ENCODE assay signal across 15 cellular contexts in the genomic region with DNA sequence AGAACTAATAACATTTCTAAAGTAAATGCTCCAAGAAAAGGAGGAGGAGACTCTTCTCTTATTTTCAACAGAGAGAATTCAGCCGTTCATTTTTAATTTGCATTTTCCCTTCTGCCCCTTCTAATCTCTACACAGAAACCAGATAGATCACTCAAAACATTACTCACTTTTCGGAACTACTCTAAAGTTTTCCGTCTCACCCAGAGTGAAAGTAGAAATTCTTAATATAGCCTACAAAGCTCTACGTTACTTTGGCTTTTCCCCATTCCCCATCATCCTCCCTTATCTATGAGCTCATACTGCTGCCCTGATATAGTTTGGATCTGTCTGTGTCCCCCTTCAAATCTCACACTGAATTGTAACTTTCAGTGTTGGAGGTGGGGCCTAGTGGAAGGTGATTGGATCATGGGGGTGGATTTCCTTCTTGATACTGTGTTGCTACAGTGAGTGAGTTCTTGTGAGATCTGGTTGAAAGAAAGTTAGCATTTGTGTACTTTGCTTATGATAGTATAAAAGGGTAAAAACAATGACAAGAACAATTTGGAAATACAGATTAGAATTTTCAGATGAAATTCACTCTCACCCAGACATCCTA.
A peak's percentile ranks its signal among the peaks of the same experiment; 100 is the strongest.
DNase-seq lines count a peak whose midpoint lies in the region; ATAC-seq and TF ChIP-seq lines count a peak whose summit lies in the region.
"Had no signal": no experiment of that assay in that cellular context is flagged by ENCODE, and none has a peak within 500 bp of the region (broad histone marks: within the 10 kb centered on the region; RNA-seq: fewer than 3 reads in every experiment).

No MANE protein-coding gene starts in this region.

- H3K27me3 ChIP-seq in GM06990 (replicated peaks; ENCODE audit: control insufficient read depth, insufficient read depth, low read length) (no peaks in the 10 kb centered on the region), brain microvascular endothelial cell (replicated peaks) (no peaks in the 10 kb centered on the region)
- H3K27me3 ChIP-seq: pancreas had no signal

- H3K27ac ChIP-seq in brain microvascular endothelial cell = no peak overlapping the region
- H3K27ac ChIP-seq: pancreas had no signal

- in situ Hi-C loops in brain microvascular endothelial cell (cut with HindIII; ENCODE audit: low pct_ligation_motif_present, low sequenced_read_pairs) = no loop called here

- peak; percentile 92 for ATAC-seq in GM19351 (IDR thresholded peaks at IDR 0.05; ENCODE audit: unreplicated experiment)
- peak; percentile 85 for ATAC-seq in HG02623 (IDR thresholded peaks at IDR 0.05; ENCODE audit: unreplicated experiment)
- peak; percentile 83 for ATAC-seq in HG03432 (IDR thresholded peaks at IDR 0.05; ENCODE audit: unreplicated experiment)
- ATAC-seq in GM18873 (IDR thresholded peaks at IDR 0.05; ENCODE audit: low FRiP score, unreplicated experiment) = no peak
- ATAC-seq: CD8-positive, alpha-beta T cell; mucosa of descending colon; pancreas; WTC11 had no signal

- H3K36me3 ChIP-seq in GM06990 (ENCODE audit: control insufficient read depth, insufficient read depth, low read length) (no peaks in the 10 kb centered on the region), brain microvascular endothelial cell (replicated peaks) (no peaks in the 10 kb centered on the region)
- H3K36me3 ChIP-seq: pancreas had no signal

- DNase-seq in GM06990 (ENCODE audit: extremely low read depth, insufficient read length) (peak; percentile 7), foreskin fibroblast (no peak), brain microvascular endothelial cell (no peak), NCI-H1048 (lab: John Stamatoyannopoulos, UW) (no peak)
- DNase-seq: 8988T; CD8-positive, alpha-beta T cell; central memory CD4-positive, alpha-beta T cell; HFFc6; mucosa of descending colon; pancreas had no signal

- TF ChIP-seq CTCF in GM06990 (IDR thresholded peaks at IDR 0.05; ENCODE audit: insufficient read depth, low read length, poor library complexity, severe bottlenecking) = no peak
- TF ChIP-seq CTCF in foreskin fibroblast (IDR thresholded peaks at IDR 0.05; ENCODE audit: low read depth, low read length) = no peak
- TF ChIP-seq CTCF in brain microvascular endothelial cell (IDR thresholded peaks at IDR 0.05; ENCODE audit: low read depth, low read length, missing control alignments) = no peak

- H3K4me3 ChIP-seq in GM06990 (replicated peaks; ENCODE audit: low read depth, low read length) (no peak overlapping the region), foreskin fibroblast (ENCODE audit: low read depth in 1 of 2, low read length in 2 of 2) (no peak overlapping the region), brain microvascular endothelial cell (ENCODE audit: low read depth, low read length) (no peak overlapping the region)
- H3K4me3 ChIP-seq: mucosa of descending colon, pancreas had no signal
